In the genomic region with DNA sequence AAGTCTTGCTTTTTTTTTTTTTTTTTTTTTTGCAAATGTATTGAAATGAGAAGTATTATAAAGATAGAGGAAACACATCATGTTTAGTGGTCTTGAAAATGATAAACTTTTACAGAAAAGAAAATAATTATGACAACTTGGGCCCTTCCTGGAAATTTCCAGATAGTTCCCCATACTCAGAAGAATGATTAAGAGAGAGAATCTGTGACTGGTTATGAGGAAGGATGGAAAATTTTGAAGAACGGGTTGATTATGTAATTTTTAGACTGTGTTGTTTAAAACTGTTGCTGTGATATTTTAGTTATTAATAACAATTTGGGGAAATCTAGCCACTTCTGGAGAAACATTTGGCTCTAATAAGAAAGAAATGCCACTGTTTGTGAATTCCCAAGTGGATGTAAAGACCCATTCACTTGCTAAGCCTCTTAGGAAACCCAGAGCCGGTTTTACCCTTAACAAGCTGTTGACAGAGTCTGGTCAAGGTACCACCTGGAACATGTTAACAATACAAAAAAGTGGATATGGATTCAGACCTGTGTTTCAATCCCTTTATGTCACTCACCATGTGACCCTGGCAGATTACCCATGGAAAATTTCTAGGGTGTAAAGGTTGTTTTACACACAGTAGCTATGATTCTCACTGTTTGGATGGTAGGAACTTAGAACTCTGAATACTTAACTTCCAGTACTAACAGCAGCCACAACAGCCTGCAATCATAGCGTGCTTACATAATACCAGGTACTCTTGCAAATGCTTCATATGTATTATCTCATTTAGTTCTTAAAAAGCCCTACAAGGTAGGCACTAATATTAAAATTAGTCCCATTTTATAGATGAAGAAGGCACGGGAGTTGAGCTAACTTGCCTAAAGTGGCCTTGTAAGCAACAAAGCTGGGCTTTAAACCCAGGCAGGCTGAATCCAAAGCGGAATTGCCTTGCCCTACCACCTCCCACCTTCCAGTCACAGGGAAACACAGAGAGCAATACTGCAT, we compare ENCODE assay signal across 1 cellular context.
TF ChIP-seq lines count a peak whose summit lies in the region.

No MANE protein-coding gene starts in this region.

TF ChIP-seq in HepG2, 621 proteins besides CTCF, POLR2A, EP300 and RAD21 (continued from another document and continues in another):
- TF ChIP-seq FOXM1 (CRISPR knock-in tag; IDR thresholded peaks at IDR 0.05) (no peak), SYNCRIP (IDR thresholded peaks at IDR 0.05; ENCODE audit: insufficient read depth, low read depth, low read length) (no peak), ZNF317 (CRISPR knock-in tag; IDR thresholded peaks at IDR 0.05) (peak; percentile 90), ZBTB14 (CRISPR knock-in tag; IDR thresholded peaks at IDR 0.05) (no peak), ZKSCAN8 (CRISPR knock-in tag; IDR thresholded peaks at IDR 0.05; ENCODE audit: borderline replicate concordance) (peak; percentile 26; the same call in 1 of the 2 replicates), MIER3 (CRISPR knock-in tag; IDR thresholded peaks at IDR 0.05; ENCODE audit: borderline replicate concordance) (no peak), PCBP2 (optimal IDR thresholded peaks at IDR 0.05; ENCODE audit: low read depth, low read length, poor library complexity, severe bottlenecking) (no peak), ETV5 (CRISPR knock-in tag; IDR thresholded peaks at IDR 0.05; ENCODE audit: borderline replicate concordance) (peak; percentile 10; the same call in 1 of the 2 replicates), ZSCAN5A (CRISPR knock-in tag; IDR thresholded peaks at IDR 0.05; ENCODE audit: borderline replicate concordance) (peak; percentile 57; the same call in 1 of the 2 replicates), ZNF609 (CRISPR knock-in tag; IDR thresholded peaks at IDR 0.05; ENCODE audit: borderline replicate concordance) (peak; percentile 56; the same call in 1 of the 2 replicates), TBP (CRISPR knock-in tag; IDR thresholded peaks at IDR 0.05) (no peak), ZNF180 (CRISPR knock-in tag; IDR thresholded peaks at IDR 0.05; ENCODE audit: borderline replicate concordance, low read depth) (no peak), ATF4 (CRISPR knock-in tag; IDR thresholded peaks at IDR 0.05) (no peak), BRD4 (CRISPR knock-in tag; IDR thresholded peaks at IDR 0.05) (no peak), ZNF790 (CRISPR knock-in tag; IDR thresholded peaks at IDR 0.05; ENCODE audit: borderline replicate concordance) (no peak), SMARCE1 (IDR thresholded peaks at IDR 0.05; ENCODE audit: borderline replicate concordance) (no peak), KDM3A (CRISPR knock-in tag; IDR thresholded peaks at IDR 0.05; ENCODE audit: low read depth) (0 out of 2 replicates have a peak, but pooled peaks have one; percentile 28), ZNF138 (CRISPR knock-in tag; IDR thresholded peaks at IDR 0.05; ENCODE audit: low read depth) (no peak), ZNF331 (CRISPR knock-in tag; IDR thresholded peaks at IDR 0.05) (peak; percentile 57; the same call in 1 of the 2 replicates), ZNF891 (CRISPR knock-in tag; IDR thresholded peaks at IDR 0.05) (no peak), YEATS4 (CRISPR knock-in tag; IDR thresholded peaks at IDR 0.05; ENCODE audit: borderline replicate concordance) (peak; percentile 48), ZNF552 (CRISPR knock-in tag; IDR thresholded peaks at IDR 0.05; ENCODE audit: borderline replicate concordance) (no peak)
- TF ChIP-seq, protein P1, sequence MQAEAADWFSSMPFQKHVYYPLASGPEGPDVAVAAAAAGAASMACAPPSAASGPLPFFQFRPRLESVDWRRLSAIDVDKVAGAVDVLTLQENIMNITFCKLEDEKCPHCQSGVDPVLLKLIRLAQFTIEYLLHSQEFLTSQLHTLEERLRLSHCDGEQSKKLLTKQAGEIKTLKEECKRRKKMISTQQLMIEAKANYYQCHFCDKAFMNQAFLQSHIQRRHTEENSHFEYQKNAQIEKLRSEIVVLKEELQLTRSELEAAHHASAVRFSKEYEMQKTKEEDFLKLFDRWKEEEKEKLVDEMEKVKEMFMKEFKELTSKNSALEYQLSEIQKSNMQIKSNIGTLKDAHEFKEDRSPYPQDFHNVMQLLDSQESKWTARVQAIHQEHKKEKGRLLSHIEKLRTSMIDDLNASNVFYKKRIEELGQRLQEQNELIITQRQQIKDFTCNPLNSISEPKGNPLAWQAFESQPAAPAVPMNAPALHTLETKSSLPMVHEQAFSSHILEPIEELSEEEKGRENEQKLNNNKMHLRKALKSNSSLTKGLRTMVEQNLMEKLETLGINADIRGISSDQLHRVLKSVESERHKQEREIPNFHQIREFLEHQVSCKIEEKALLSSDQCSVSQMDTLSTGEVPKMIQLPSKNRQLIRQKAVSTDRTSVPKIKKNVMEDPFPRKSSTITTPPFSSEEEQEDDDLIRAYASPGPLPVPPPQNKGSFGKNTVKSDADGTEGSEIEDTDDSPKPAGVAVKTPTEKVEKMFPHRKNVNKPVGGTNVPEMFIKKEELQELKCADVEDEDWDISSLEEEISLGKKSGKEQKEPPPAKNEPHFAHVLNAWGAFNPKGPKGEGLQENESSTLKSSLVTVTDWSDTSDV (CRISPR knock-in tag; IDR thresholded peaks at IDR 0.05) = no peak
- TF ChIP-seq, protein P2, sequence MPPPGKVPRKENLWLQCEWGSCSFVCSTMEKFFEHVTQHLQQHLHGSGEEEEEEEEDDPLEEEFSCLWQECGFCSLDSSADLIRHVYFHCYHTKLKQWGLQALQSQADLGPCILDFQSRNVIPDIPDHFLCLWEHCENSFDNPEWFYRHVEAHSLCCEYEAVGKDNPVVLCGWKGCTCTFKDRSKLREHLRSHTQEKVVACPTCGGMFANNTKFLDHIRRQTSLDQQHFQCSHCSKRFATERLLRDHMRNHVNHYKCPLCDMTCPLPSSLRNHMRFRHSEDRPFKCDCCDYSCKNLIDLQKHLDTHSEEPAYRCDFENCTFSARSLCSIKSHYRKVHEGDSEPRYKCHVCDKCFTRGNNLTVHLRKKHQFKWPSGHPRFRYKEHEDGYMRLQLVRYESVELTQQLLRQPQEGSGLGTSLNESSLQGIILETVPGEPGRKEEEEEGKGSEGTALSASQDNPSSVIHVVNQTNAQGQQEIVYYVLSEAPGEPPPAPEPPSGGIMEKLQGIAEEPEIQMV (CRISPR knock-in tag; IDR thresholded peaks at IDR 0.05; ENCODE audit: low read depth) = peak; percentile 48; the same call in 1 of the 2 replicates
- TF ChIP-seq, protein P3, sequence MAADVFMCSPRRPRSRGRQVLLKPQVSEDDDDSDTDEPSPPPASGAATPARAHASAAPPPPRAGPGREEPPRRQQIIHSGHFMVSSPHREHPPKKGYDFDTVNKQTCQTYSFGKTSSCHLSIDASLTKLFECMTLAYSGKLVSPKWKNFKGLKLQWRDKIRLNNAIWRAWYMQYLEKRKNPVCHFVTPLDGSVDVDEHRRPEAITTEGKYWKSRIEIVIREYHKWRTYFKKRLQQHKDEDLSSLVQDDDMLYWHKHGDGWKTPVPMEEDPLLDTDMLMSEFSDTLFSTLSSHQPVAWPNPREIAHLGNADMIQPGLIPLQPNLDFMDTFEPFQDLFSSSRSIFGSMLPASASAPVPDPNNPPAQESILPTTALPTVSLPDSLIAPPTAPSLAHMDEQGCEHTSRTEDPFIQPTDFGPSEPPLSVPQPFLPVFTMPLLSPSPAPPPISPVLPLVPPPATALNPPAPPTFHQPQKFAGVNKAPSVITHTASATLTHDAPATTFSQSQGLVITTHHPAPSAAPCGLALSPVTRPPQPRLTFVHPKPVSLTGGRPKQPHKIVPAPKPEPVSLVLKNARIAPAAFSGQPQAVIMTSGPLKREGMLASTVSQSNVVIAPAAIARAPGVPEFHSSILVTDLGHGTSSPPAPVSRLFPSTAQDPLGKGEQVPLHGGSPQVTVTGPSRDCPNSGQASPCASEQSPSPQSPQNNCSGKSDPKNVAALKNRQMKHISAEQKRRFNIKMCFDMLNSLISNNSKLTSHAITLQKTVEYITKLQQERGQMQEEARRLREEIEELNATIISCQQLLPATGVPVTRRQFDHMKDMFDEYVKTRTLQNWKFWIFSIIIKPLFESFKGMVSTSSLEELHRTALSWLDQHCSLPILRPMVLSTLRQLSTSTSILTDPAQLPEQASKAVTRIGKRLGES (CRISPR knock-in tag; IDR thresholded peaks at IDR 0.05; ENCODE audit: borderline replicate concordance) = no peak
- TF ChIP-seq, protein P4, sequence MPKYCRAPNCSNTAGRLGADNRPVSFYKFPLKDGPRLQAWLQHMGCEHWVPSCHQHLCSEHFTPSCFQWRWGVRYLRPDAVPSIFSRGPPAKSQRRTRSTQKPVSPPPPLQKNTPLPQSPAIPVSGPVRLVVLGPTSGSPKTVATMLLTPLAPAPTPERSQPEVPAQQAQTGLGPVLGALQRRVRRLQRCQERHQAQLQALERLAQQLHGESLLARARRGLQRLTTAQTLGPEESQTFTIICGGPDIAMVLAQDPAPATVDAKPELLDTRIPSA (CRISPR knock-in tag; IDR thresholded peaks at IDR 0.05; ENCODE audit: borderline replicate concordance) = no peak
- TF ChIP-seq, protein P5, sequence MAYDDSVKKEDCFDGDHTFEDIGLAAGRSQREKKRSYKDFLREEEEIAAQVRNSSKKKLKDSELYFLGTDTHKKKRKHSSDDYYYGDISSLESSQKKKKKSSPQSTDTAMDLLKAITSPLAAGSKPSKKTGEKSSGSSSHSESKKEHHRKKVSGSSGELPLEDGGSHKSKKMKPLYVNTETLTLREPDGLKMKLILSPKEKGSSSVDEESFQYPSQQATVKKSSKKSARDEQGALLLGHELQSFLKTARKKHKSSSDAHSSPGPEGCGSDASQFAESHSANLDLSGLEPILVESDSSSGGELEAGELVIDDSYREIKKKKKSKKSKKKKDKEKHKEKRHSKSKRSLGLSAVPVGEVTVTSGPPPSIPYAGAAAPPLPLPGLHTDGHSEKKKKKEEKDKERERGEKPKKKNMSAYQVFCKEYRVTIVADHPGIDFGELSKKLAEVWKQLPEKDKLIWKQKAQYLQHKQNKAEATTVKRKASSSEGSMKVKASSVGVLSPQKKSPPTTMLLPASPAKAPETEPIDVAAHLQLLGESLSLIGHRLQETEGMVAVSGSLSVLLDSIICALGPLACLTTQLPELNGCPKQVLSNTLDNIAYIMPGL (CRISPR knock-in tag; IDR thresholded peaks at IDR 0.05; ENCODE audit: borderline replicate concordance in 1 of 2, low read depth in 1 of 2) = peak in 1 of 2 experiments; percentile 57; a peak in 3 of 4 replicates
- TF ChIP-seq, protein P6, sequence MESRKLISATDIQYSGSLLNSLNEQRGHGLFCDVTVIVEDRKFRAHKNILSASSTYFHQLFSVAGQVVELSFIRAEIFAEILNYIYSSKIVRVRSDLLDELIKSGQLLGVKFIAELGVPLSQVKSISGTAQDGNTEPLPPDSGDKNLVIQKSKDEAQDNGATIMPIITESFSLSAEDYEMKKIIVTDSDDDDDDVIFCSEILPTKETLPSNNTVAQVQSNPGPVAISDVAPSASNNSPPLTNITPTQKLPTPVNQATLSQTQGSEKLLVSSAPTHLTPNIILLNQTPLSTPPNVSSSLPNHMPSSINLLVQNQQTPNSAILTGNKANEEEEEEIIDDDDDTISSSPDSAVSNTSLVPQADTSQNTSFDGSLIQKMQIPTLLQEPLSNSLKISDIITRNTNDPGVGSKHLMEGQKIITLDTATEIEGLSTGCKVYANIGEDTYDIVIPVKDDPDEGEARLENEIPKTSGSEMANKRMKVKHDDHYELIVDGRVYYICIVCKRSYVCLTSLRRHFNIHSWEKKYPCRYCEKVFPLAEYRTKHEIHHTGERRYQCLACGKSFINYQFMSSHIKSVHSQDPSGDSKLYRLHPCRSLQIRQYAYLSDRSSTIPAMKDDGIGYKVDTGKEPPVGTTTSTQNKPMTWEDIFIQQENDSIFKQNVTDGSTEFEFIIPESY (CRISPR knock-in tag; IDR thresholded peaks at IDR 0.05) = no peak
